Comparison of ENCODE assay signal across 1 cellular context in genomic region chr14:90256354-90257131, GRCh38.
TF ChIP-seq lines count a peak whose summit lies in the region.

TSS of gene PSMC1 (plus strand) at chr14:90256553. CDS start at chr14:90256598, 45 bp downstream.

TF ChIP-seq in GM12878, 131 proteins besides CTCF, POLR2A, EP300 and RAD21 (continued from another document):
- TF ChIP-seq MAX (IDR thresholded peaks at IDR 0.05; ENCODE audit: low read depth, low read length) (peak; percentile 33; the same call in 1 of the 2 replicates), TAF1 (IDR thresholded peaks at IDR 0.05; ENCODE audit: borderline replicate concordance, low read depth, low read length) (peak; percentile 92), USF1 (IDR thresholded peaks at IDR 0.05; ENCODE audit: borderline replicate concordance, extremely low read length, insufficient read depth, low read depth, low read length) (no peak), TARDBP (IDR thresholded peaks at IDR 0.05; ENCODE audit: borderline replicate concordance) (0 out of 2 replicates have a peak, but pooled peaks have one; percentile 21), JUND (IDR thresholded peaks at IDR 0.05; ENCODE audit: low read depth, low read length) (no peak), CREM (IDR thresholded peaks at IDR 0.05; ENCODE audit: low read depth) (peak; percentile 54; the same call in 1 of the 2 replicates), IKZF2 (IDR thresholded peaks at IDR 0.05) (no peak), SMAD1 (IDR thresholded peaks at IDR 0.05; ENCODE audit: low read depth, partially characterized antibody) (no peak), RELB (IDR thresholded peaks at IDR 0.05; ENCODE audit: low read depth) (peak; percentile 73; the same call in 1 of the 2 replicates), ZNF24 (IDR thresholded peaks at IDR 0.05) (no peak), PML (IDR thresholded peaks at IDR 0.05; ENCODE audit: low read length) (peak; percentile 86), GABPA (IDR thresholded peaks at IDR 0.05; ENCODE audit: low read depth) (peak; percentile 96), PBX3 (IDR thresholded peaks at IDR 0.05; ENCODE audit: insufficient replicate concordance, low read depth, low read length) (no peak), STAT1 (conservative IDR thresholded peaks at IDR 0.05) (no peak)
